8 cellular contexts compared by ENCODE assay signal in genomic region chr1:220803401-220804201, GRCh38. TPM values are rescaled to one million over a fixed set of nuclear protein-coding genes. Genes with fewer than 3 reads are reported as not detected.
DNase-seq lines count a peak whose midpoint lies in the region; ATAC-seq, FAIRE-seq and TF ChIP-seq lines count a peak whose summit lies in the region.

No MANE protein-coding gene starts in this region.

- H3K4me1 Mint-ChIP-seq in mesothelial cell of epicardium = peaks cover 13% of the 10 kb centered on the region

- H2BK5ac ChIP-seq in H1 (ENCODE audit: low read depth, low read length) = no peak overlapping the region

- H3K18ac ChIP-seq in H1 (ENCODE audit: extremely low read depth, low read length) = no peak overlapping the region

- no peak overlapping the region for H4K8ac ChIP-seq in H1 (ENCODE audit: extremely low read depth, insufficient read depth, low read length)

- CTCF ChIA-PET in H1 (lab: Charles Lee; ENCODE audit: partially characterized antibody) = interaction anchor here (0.5 to 9.2 kb wide), 54 partner anchors 8 to 1146 kb away, joined by 3 to 96 read pairs (median 4); partner anchors contain the start of genes MTARC1 and MTARC2

- FAIRE-seq in H1 (lab: Jason Lieb, UNC) = no peak

- ATAC-seq in HG02759 (IDR thresholded peaks at IDR 0.05; ENCODE audit: unreplicated experiment) (peak; percentile 60), HG03378 (IDR thresholded peaks at IDR 0.05; ENCODE audit: unreplicated experiment) (no peak)

- TF ChIP-seq EP300 in H1 (IDR thresholded peaks at IDR 0.05; ENCODE audit: borderline replicate concordance in 1 of 2, low read depth in 2 of 2, low read length in 2 of 2) = no peak

- POLR2A ChIA-PET in H1 (lab: Charles Lee; ENCODE audit: partially characterized antibody) = interaction anchor here (0.6 to 3.2 kb wide), 6 partner anchors 14 to 813 kb away, joined by 3 to 11 read pairs (median 4); partner anchors contain the start of gene MTARC1

- no peak overlapping the region for H2AK5ac ChIP-seq in H1 (ENCODE audit: low read depth, low read length)

- H3K9me3 Mint-ChIP-seq in mesothelial cell of epicardium = no peaks in the 10 kb centered on the region

- H3K27me3 Mint-ChIP-seq in mesothelial cell of epicardium (ENCODE audit: low read depth) = peaks cover 5% of the 10 kb centered on the region

- WGBS in H1 (ENCODE audit: extremely low coverage in 1 of 2, insufficient coverage in 1 of 2, insufficient read length in 1 of 2, insufficient replicate concordance in 2 of 2, low coverage in 1 of 2, low lambda C conversion rate in 2 of 2, missing lambda C conversion rate in 1 of 2), 2 experiments = 81% methylated on average over 10 of the region's 10 CpGs; no CpG with 5 or more reads in 1 of the 2 experiments

- H3K9me3 ChIP-seq in H1 (ENCODE audit: insufficient read depth in 2 of 2, low read depth in 1 of 2, low read length in 1 of 2) = no peaks in the 10 kb centered on the region

- peak; percentile 53 to 61 for TF ChIP-seq RAD21 in H1 (IDR thresholded peaks at IDR 0.05 in 1 of 2, conservative IDR thresholded peaks at IDR 0.05 in 1 of 2; ENCODE audit: low read depth in 2 of 2, low read length in 2 of 2)

- H3K36me3 ChIP-seq in H1 (ENCODE audit: control insufficient read depth in 2 of 4, insufficient read depth in 4 of 4, low read length in 3 of 4) = peaks cover 0 to 18% (median 6%) of the 10 kb centered on the region in 4 experiments; a peak in 3 of 8 replicates

- H4K5ac ChIP-seq in H1 (ENCODE audit: insufficient read length, low read depth, low read length) = no peak overlapping the region

- no peak overlapping the region for H3K27ac ChIP-seq in H1 (ENCODE audit: low read depth, low read length)

- no peak overlapping the region for H3K4me3 Mint-ChIP-seq in mesothelial cell of epicardium

- H3K36me3 Mint-ChIP-seq in mesothelial cell of epicardium = peaks cover 2% of the 10 kb centered on the region

- peaks cover 0 to 9% of the 10 kb centered on the region in 2 experiments for H4K20me1 ChIP-seq in H1 (replicated peaks in 1 of 2; ENCODE audit: control insufficient read depth in 1 of 2, insufficient read depth in 2 of 2, low read length in 2 of 2)

- no peak overlapping the region for H2BK15ac ChIP-seq in H1 (ENCODE audit: low read length)

- no peaks in the 10 kb centered on the region for H3K23me2 ChIP-seq in H1 (ENCODE audit: low read depth, low read length)

- no peaks in the 10 kb centered on the region for H3K27me3 ChIP-seq in H1 (replicated peaks in 1 of 4; ENCODE audit: control insufficient read depth in 3 of 4, extremely low read depth in 1 of 4, insufficient read depth in 3 of 4, low read length in 3 of 4)

- TF ChIP-seq CTCF in H1 (IDR thresholded peaks at IDR 0.05; ENCODE audit: control extremely low read depth in 1 of 3, insufficient read depth in 1 of 3, low read depth in 1 of 3, low read length in 3 of 3) (peak; percentile 42 to 65 (median 58)), mesothelial cell of epicardium (IDR thresholded peaks at IDR 0.05; ENCODE audit: unreplicated experiment) (peak; percentile 86)

- H4K91ac ChIP-seq in H1 (replicated peaks; ENCODE audit: insufficient read length, low read length) = no peak overlapping the region

- no peak overlapping the region for H3K4me3 ChIP-seq in H1 (ENCODE audit: extremely low read depth in 1 of 4, insufficient read depth in 2 of 4, low read depth in 3 of 4, low read length in 4 of 4)

- H2AFZ ChIP-seq in H1 (ENCODE audit: low read length) = no peak overlapping the region

- H3K4me1 ChIP-seq in H1 (replicated peaks in 1 of 4; ENCODE audit: control insufficient read depth in 3 of 4, insufficient read depth in 4 of 4, low read length in 3 of 4) = no peaks in the 10 kb centered on the region; a peak in 1 of 7 replicates

- H3K79me2 ChIP-seq in H1 (ENCODE audit: control insufficient read depth in 1 of 2, insufficient read depth in 2 of 2, low read length in 2 of 2) = no peaks in the 10 kb centered on the region

- no peak for TF ChIP-seq POLR2A in H1 (IDR thresholded peaks at IDR 0.05; ENCODE audit: control extremely low read depth in 1 of 2, low read depth in 2 of 2, low read length in 2 of 2)

- peak; percentile 38 for DNase-seq in activated CD4-positive, alpha-beta T cell treated with anti-CD3 and anti-CD28 coated beads for 48 hours
- no peak for DNase-seq in activated CD4-positive, alpha-beta T cell treated with anti-CD3 and anti-CD28 coated beads, Interleukin-2, amount 50 U/mL, for 4 hours
- DNase-seq in OCI-M1 (lab: John Stamatoyannopoulos, UW) = peak; percentile 69
- DNase-seq in H1 (ENCODE audit: low read depth in 1 of 2, low spot score in 2 of 2) = no peak
- peak in 1 of 2 experiments; percentile 41 for DNase-seq in mesothelial cell of epicardium (ENCODE audit: low spot score in 2 of 2, unreplicated experiment in 2 of 2)
- DNase-seq in GM19238 (ENCODE audit: insufficient read length, low spot score) = no peak

- H3K4me2 ChIP-seq in H1 (ENCODE audit: insufficient read depth in 1 of 2, low read depth in 2 of 2, low read length in 2 of 2) = no peak overlapping the region

- no peaks in the 10 kb centered on the region for H3K79me1 ChIP-seq in H1 (ENCODE audit: low read depth, low read length)

- no peak overlapping the region for H2BK120ac ChIP-seq in H1 (replicated peaks; ENCODE audit: low read depth, low read length)

- H3K14ac ChIP-seq in H1 (ENCODE audit: insufficient read length) = no peak overlapping the region

- H3K27ac Mint-ChIP-seq in mesothelial cell of epicardium = no peak overlapping the region

- no peak overlapping the region for H3K9ac ChIP-seq in H1 (replicated peaks in 1 of 4; ENCODE audit: extremely low read depth in 1 of 4, low read depth in 3 of 4, low read length in 3 of 4)

- H2BK12ac ChIP-seq in H1 (ENCODE audit: low read depth, low read length) = no peak overlapping the region

- H2BK20ac ChIP-seq in H1 (ENCODE audit: low read length) = no peak overlapping the region

- no peak overlapping the region for H3K56ac ChIP-seq in H1 (replicated peaks; ENCODE audit: insufficient read length, low read depth, low read length)

- peak overlapping the region; percentile 49 for H3K4ac ChIP-seq in H1 (replicated peaks; ENCODE audit: insufficient read length, low read depth, low read length)

- H3K23ac ChIP-seq in H1 (ENCODE audit: insufficient read length) = no peak overlapping the region

TF ChIP-seq in H1, 55 proteins besides CTCF, POLR2A, EP300 and RAD21:
- TF ChIP-seq, protein P1, sequence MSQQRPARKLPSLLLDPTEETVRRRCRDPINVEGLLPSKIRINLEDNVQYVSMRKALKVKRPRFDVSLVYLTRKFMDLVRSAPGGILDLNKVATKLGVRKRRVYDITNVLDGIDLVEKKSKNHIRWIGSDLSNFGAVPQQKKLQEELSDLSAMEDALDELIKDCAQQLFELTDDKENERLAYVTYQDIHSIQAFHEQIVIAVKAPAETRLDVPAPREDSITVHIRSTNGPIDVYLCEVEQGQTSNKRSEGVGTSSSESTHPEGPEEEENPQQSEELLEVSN (IDR thresholded peaks at IDR 0.05) = peak; percentile 55
- peak; percentile 43; the same call in 1 of the 2 replicates for TF ChIP-seq MAX (IDR thresholded peaks at IDR 0.05)
- no peak for TF ChIP-seq RFX5 (IDR thresholded peaks at IDR 0.05; ENCODE audit: borderline replicate concordance, low read depth, low read length)
- no peak for TF ChIP-seq RXRA (IDR thresholded peaks at IDR 0.05; ENCODE audit: insufficient read depth, low read depth, low read length)

RNA-seq across cellular contexts. Expression of gene MTARC1, which starts 16.9 kb away (rescaled TPM):
- 42.4 and 46.2 TPM in 2 replicates for total RNA-seq in H1 (2021; fragmentation: NEBNext Ultra II Directional; extraction: Animal tissue kit (Norgen Biotek cat#: 25700))
- 16.0 and 17.2 TPM in 2 replicates for polyA plus RNA-seq in H1 (2011; rRNA removed)
- 19.1 TPM for polyA plus RNA-seq in H1 (2011; cell fraction: cytosol; rRNA removed)
- 21.8 TPM for polyA plus RNA-seq in H1 (2011; cell fraction: nucleus; rRNA removed)
- polyA plus RNA-seq in H1 (2012, experiment 1 of 2) = 31.8 to 45.8 TPM (median 34.8 TPM) in 4 replicates
- polyA plus RNA-seq in H1 (2012, experiment 2 of 2) = 12.2 TPM
- 26.7 TPM for polyA plus RNA-seq in H1 (2013, experiment 1 of 2)
- polyA plus RNA-seq in H1 (2013, experiment 2 of 2) = 30.8 TPM
- polyA minus RNA-seq in H1 (2011; rRNA and poly(A)+ RNA removed) = 16.7 and 18.1 TPM in 2 replicates
- polyA minus RNA-seq in H1 (2011; cell fraction: cytosol; rRNA and poly(A)+ RNA removed) = 21.5 TPM
- polyA minus RNA-seq in H1 (2011; cell fraction: nucleus; rRNA and poly(A)+ RNA removed) = 20.1 TPM
- 10.8 to 12.1 TPM (median 11.9 TPM) in 3 replicates for total RNA-seq in mesothelial cell of epicardium

RNA-seq across cellular contexts. Expression of gene MTARC2, which starts 55.5 kb away (rescaled TPM):
- total RNA-seq in H1 (2021; fragmentation: NEBNext Ultra II Directional; extraction: Animal tissue kit (Norgen Biotek cat#: 25700)) = 6.9 and 7.2 TPM in 2 replicates
- polyA plus RNA-seq in H1 (2011; rRNA removed) = 7.9 and 8.5 TPM in 2 replicates
- polyA plus RNA-seq in H1 (2011; cell fraction: cytosol; rRNA removed) = 7.9 TPM
- 7.3 TPM for polyA plus RNA-seq in H1 (2011; cell fraction: nucleus; rRNA removed)
- 4.8 to 6.2 TPM (median 5.7 TPM) in 4 replicates for polyA plus RNA-seq in H1 (2012, experiment 1 of 2)
- 2.5 TPM for polyA plus RNA-seq in H1 (2012, experiment 2 of 2)
- 4.7 TPM for polyA plus RNA-seq in H1 (2013, experiment 1 of 2)
- 4.9 TPM for polyA plus RNA-seq in H1 (2013, experiment 2 of 2)
- polyA minus RNA-seq in H1 (2011; rRNA and poly(A)+ RNA removed) = 3.9 and 4.5 TPM in 2 replicates
- polyA minus RNA-seq in H1 (2011; cell fraction: cytosol; rRNA and poly(A)+ RNA removed) = 4.3 TPM
- 12.4 TPM for polyA minus RNA-seq in H1 (2011; cell fraction: nucleus; rRNA and poly(A)+ RNA removed)
- total RNA-seq in mesothelial cell of epicardium = 10.7 to 12.5 TPM (median 12.2 TPM) in 3 replicates

Comparison
In these comparisons a context has a peak if more than half of its experiments do, and no peak if none do; other contexts are left out.
1. DNase-seq: peak in activated CD4-positive, alpha-beta T cell treated with anti-CD3 and anti-CD28 coated beads for 48 hours (single experiment) and OCI-M1 (single experiment); none in activated CD4-positive, alpha-beta T cell treated with anti-CD3 and anti-CD28 coated beads, Interleukin-2, amount 50 U/mL, for 4 hours (0 of 2), H1 (0 of 2) and GM19238 (single experiment).